Comparison of ENCODE assay signal across 21 cellular contexts in genomic region chr6:34125939-34126338, GRCh38. TPM values are rescaled to one million over a fixed set of nuclear protein-coding genes. Genes with fewer than 3 reads are reported as not detected.
DNase-seq lines count a peak whose midpoint lies in the region; ATAC-seq, FAIRE-seq and TF ChIP-seq lines count a peak whose summit lies in the region.
"Had no signal": no experiment of that assay in that cellular context is flagged by ENCODE, and none has a peak within 500 bp of the region (broad histone marks: within the 10 kb centered on the region; RNA-seq: fewer than 3 reads in every experiment).

No MANE protein-coding gene starts in this region.

- TF ChIP-seq POLR2A in HepG2 (IDR thresholded peaks at IDR 0.05; ENCODE audit: insufficient read depth in 1 of 2, low read depth in 2 of 2, low read length in 2 of 2) (no peak), right lobe of liver (IDR thresholded peaks at IDR 0.05) (no peak), H1 (IDR thresholded peaks at IDR 0.05; ENCODE audit: control extremely low read depth in 1 of 2, low read depth in 2 of 2, low read length in 2 of 2) (no peak)

- H4K8ac ChIP-seq in H1 (ENCODE audit: extremely low read depth, insufficient read depth, low read length) = no peak overlapping the region
- no peak overlapping the region for H4K8ac ChIP-seq in mesenchymal stem cell (ENCODE audit: low read length)

- FAIRE-seq in HepG2 (lab: Jason Lieb, UNC) (no peak), H1 (lab: Jason Lieb, UNC) (no peak)
- FAIRE-seq: A549, D721Med, G401.6, GM12891, GM19239 had no signal

- H2BK120ac ChIP-seq in H1 (replicated peaks; ENCODE audit: low read depth, low read length) = no peak overlapping the region
- no peak overlapping the region for H2BK120ac ChIP-seq in mesenchymal stem cell (ENCODE audit: low read depth, low read length)

- 3% methylated on average over 3 of the region's 3 CpGs for WGBS in HepG2 (ENCODE audit: low lambda C conversion rate)
- 70% methylated on average over 3 of the region's 3 CpGs for WGBS in right lobe of liver (ENCODE audit: insufficient coverage, low coverage, low lambda C conversion rate, missing lambda C conversion rate)
- WGBS in H1 (ENCODE audit: extremely low coverage in 1 of 2, insufficient coverage in 1 of 2, insufficient read length in 1 of 2, insufficient replicate concordance in 2 of 2, low coverage in 1 of 2, low lambda C conversion rate in 2 of 2, missing lambda C conversion rate in 1 of 2), 2 experiments = 98% methylated on average over 3 of the region's 3 CpGs; no CpG with 5 or more reads in 1 of the 2 experiments
- 93% methylated on average over 3 of the region's 3 CpGs for WGBS in mesenchymal stem cell

- H3K4me2 ChIP-seq in HepG2 (ENCODE audit: low read depth, low read length) = no peak overlapping the region
- no peak overlapping the region for H3K4me2 ChIP-seq in H1 (ENCODE audit: insufficient read depth in 1 of 2, low read depth in 2 of 2, low read length in 2 of 2)
- no peak overlapping the region for H3K4me2 ChIP-seq in mesenchymal stem cell (ENCODE audit: low read length, poor library complexity, severe bottlenecking)
- H3K4me2 ChIP-seq: A549; BLaER1 treated with 17β-estradiol and CSF1 and Interleukin-3, amounts not matched to agents 10 nM and 100 nM had no signal

- H3K27ac ChIP-seq in HepG2 (ENCODE audit: extremely low read length, insufficient read depth, low read length) (no peak overlapping the region), right lobe of liver (no peak overlapping the region), H1 (ENCODE audit: low read depth, low read length) (no peak overlapping the region), mesenchymal stem cell (ENCODE audit: low read length, poor library complexity, severe bottlenecking) (no peak overlapping the region)
- H3K27ac ChIP-seq: 22Rv1; A549; BLaER1 treated with 17β-estradiol and CSF1 and Interleukin-3, amounts not matched to agents 10 nM and 100 nM; C4-2B had no signal

- H4K20me1 ChIP-seq in HepG2 (ENCODE audit: insufficient read depth, low read length) (peaks cover 4% of the 10 kb centered on the region; the same call in 1 of the 2 replicates), H1 (replicated peaks in 1 of 2; ENCODE audit: control insufficient read depth in 1 of 2, insufficient read depth in 2 of 2, low read length in 2 of 2) (peaks cover 0 to 2% of the 10 kb centered on the region in 2 experiments)

- peaks cover 12 to 57% of the 10 kb centered on the region in 2 experiments for H3K27me3 ChIP-seq in HepG2 (ENCODE audit: control insufficient read depth in 1 of 2, insufficient read depth in 2 of 2, low read length in 2 of 2)
- no peaks in the 10 kb centered on the region for H3K27me3 ChIP-seq in right lobe of liver
- H3K27me3 ChIP-seq in H1 (replicated peaks in 1 of 4; ENCODE audit: control insufficient read depth in 3 of 4, extremely low read depth in 1 of 4, insufficient read depth in 3 of 4, low read length in 3 of 4) = no peaks in the 10 kb centered on the region
- peaks cover 47 to 79% of the 10 kb centered on the region in 2 experiments for H3K27me3 ChIP-seq in mesenchymal stem cell (ENCODE audit: control insufficient read depth in 1 of 2, insufficient read depth in 1 of 2, low read length in 2 of 2)

- no peak for TF ChIP-seq EP300 in HepG2 (IDR thresholded peaks at IDR 0.05; ENCODE audit: low read depth in 2 of 2, low read length in 2 of 2)
- TF ChIP-seq EP300 in HepG2 (CRISPR knock-in tag; IDR thresholded peaks at IDR 0.05; ENCODE audit: borderline replicate concordance) = no peak
- no peak for TF ChIP-seq EP300 in H1 (IDR thresholded peaks at IDR 0.05; ENCODE audit: borderline replicate concordance in 1 of 2, low read depth in 2 of 2, low read length in 2 of 2)

- H2BK20ac ChIP-seq in H1 (ENCODE audit: low read length) = peak overlapping the region; percentile 23; the same call in 1 of the 2 replicates

- H3K79me1 ChIP-seq in H1 (ENCODE audit: low read depth, low read length) (peaks cover 10% of the 10 kb centered on the region; the same call in 1 of the 2 replicates), mesenchymal stem cell (replicated peaks; ENCODE audit: low read length, poor library complexity, severe bottlenecking) (no peaks in the 10 kb centered on the region)

- H4K5ac ChIP-seq in H1 (ENCODE audit: insufficient read length, low read depth, low read length) = no peak overlapping the region

- intact Hi-C loops in HepG2 (cut with micrococcal nuclease; ENCODE audit: unreplicated experiment) = no loop called here
- intact Hi-C loops in right lobe of liver (cut with DNase I) = no loop called here

- no peak for TF ChIP-seq RAD21 in HepG2 (CRISPR knock-in tag; IDR thresholded peaks at IDR 0.05)
- no peak for TF ChIP-seq RAD21 in H1 (IDR thresholded peaks at IDR 0.05 in 1 of 2, conservative IDR thresholded peaks at IDR 0.05 in 1 of 2; ENCODE audit: low read depth in 2 of 2, low read length in 2 of 2)

- CTCF ChIA-PET in HepG2 (lab: Yijun Ruan, JAX; ENCODE audit: low intra/inter-chr PET ratio, low total read pairs) (no interaction called here), H1 (lab: Charles Lee; ENCODE audit: partially characterized antibody) (interaction anchor here (0.7 to 4.3 kb wide), 22 partner anchors 10 to 616 kb away, joined by 3 to 31 read pairs (median 4); partner anchors contain the start of gene GRM4)

- ATAC-seq in HepG2 (no peak), right lobe of liver (no peak), HG03175 (IDR thresholded peaks at IDR 0.05; ENCODE audit: unreplicated experiment) (no peak)
- ATAC-seq: A549; CD8-positive, alpha-beta T cell had no signal

- H2BK12ac ChIP-seq in H1 (ENCODE audit: low read depth, low read length) (no peak overlapping the region), mesenchymal stem cell (ENCODE audit: low read length in 2 of 2) (no peak overlapping the region)

- H3K36me3 ChIP-seq in HepG2 (replicated peaks in 1 of 2; ENCODE audit: control insufficient read depth in 1 of 2, insufficient read depth in 2 of 2, low read length in 2 of 2) (no peaks in the 10 kb centered on the region), right lobe of liver (no peaks in the 10 kb centered on the region), H1 (ENCODE audit: control insufficient read depth in 2 of 4, insufficient read depth in 4 of 4, low read length in 3 of 4) (no peaks in the 10 kb centered on the region; a peak in 1 of 8 replicates), mesenchymal stem cell (ENCODE audit: control insufficient read depth in 1 of 2, insufficient read depth in 2 of 2, low read depth in 1 of 2, low read length in 2 of 2) (no peaks in the 10 kb centered on the region)
- H3K36me3 ChIP-seq: BLaER1 treated with 17β-estradiol and CSF1 and Interleukin-3, amounts not matched to agents 10 nM and 100 nM had no signal

- DNase-seq in HepG2 (ENCODE audit: low spot score) (no peak), right lobe of liver (no peak), H1 (ENCODE audit: low read depth in 1 of 2, low spot score in 2 of 2) (no peak), mesenchymal stem cell (no peak)
- DNase-seq: AML-193; Caco-2; Calu3; CD4-positive, alpha-beta T cell; CD8-positive, alpha-beta T cell; DMS79 treated with DMSO at 0.1 percent for 48 hours; GF-D8 had no signal

- no peak overlapping the region for H3K9ac ChIP-seq in HepG2 (ENCODE audit: insufficient read depth, low read depth, low read length)
- no peak overlapping the region for H3K9ac ChIP-seq in H1 (replicated peaks in 1 of 4; ENCODE audit: extremely low read depth in 1 of 4, low read depth in 3 of 4, low read length in 3 of 4)
- H3K9ac ChIP-seq in mesenchymal stem cell (ENCODE audit: low read length) = no peak overlapping the region
- H3K9ac ChIP-seq: BLaER1 treated with 17β-estradiol and CSF1 and Interleukin-3, amounts not matched to agents 10 nM and 100 nM had no signal

- H2BK5ac ChIP-seq in H1 (ENCODE audit: low read depth, low read length) (no peak overlapping the region), mesenchymal stem cell (ENCODE audit: low read depth, low read length, poor library complexity, severe bottlenecking) (no peak overlapping the region)

- no peak overlapping the region for H3K4ac ChIP-seq in H1 (replicated peaks; ENCODE audit: insufficient read length, low read depth, low read length)
- no peak overlapping the region for H3K4ac ChIP-seq in mesenchymal stem cell (ENCODE audit: low read depth in 1 of 2, low read length in 2 of 2)

- BruUV-seq in HepG2 (replicated peaks; lab: Mats Ljungman, UMichigan) = no TSS peak

- H3K4me3 ChIP-seq in HepG2 (replicated peaks in 1 of 3; ENCODE audit: insufficient read depth in 1 of 3, low read depth in 2 of 3, low read length in 3 of 3) = no peak overlapping the region
- no peak overlapping the region for H3K4me3 ChIP-seq in right lobe of liver
- H3K4me3 ChIP-seq in H1 (ENCODE audit: extremely low read depth in 1 of 4, insufficient read depth in 2 of 4, low read depth in 3 of 4, low read length in 4 of 4) = no peak overlapping the region
- no peak overlapping the region for H3K4me3 ChIP-seq in mesenchymal stem cell (ENCODE audit: insufficient read depth in 1 of 2, low read depth in 1 of 2, low read length in 2 of 2)
- H3K4me3 ChIP-seq: A549; BLaER1 treated with 17β-estradiol and CSF1 and Interleukin-3, amounts not matched to agents 10 nM and 100 nM had no signal

- no peak overlapping the region for H3K56ac ChIP-seq in H1 (replicated peaks; ENCODE audit: insufficient read length, low read depth, low read length)

- H3K18ac ChIP-seq in H1 (ENCODE audit: extremely low read depth, low read length) = no peak overlapping the region
- H3K18ac ChIP-seq in mesenchymal stem cell (ENCODE audit: low read depth in 1 of 2, low read length in 2 of 2) = no peak overlapping the region

- POLR2A ChIA-PET in HepG2 (lab: Yijun Ruan, JAX) = no interaction called here
- POLR2A ChIA-PET in H1 (lab: Charles Lee; ENCODE audit: partially characterized antibody) = interaction anchor here (1.0 to 1.4 kb wide), 2 partner anchors 17 to 27 kb away, joined by 3 to 4 read pairs; no protein-coding TSS in a partner anchor

- H3K14ac ChIP-seq in H1 (ENCODE audit: insufficient read length) (no peak overlapping the region), mesenchymal stem cell (ENCODE audit: low read length in 2 of 2) (no peak overlapping the region)

- in situ Hi-C loops in HepG2 (cut with HindIII; ENCODE audit: extremely low pct_ligation_motif_present, low pct_unique_long_range_greater_than_20kb) = no loop called here

- H3K23ac ChIP-seq in H1 (ENCODE audit: insufficient read length) (no peak overlapping the region), mesenchymal stem cell (ENCODE audit: low read length in 2 of 2) (no peak overlapping the region)

- H3K79me2 ChIP-seq in HepG2 (ENCODE audit: insufficient read depth, low read length) = no peaks in the 10 kb centered on the region
- H3K79me2 ChIP-seq in H1 (ENCODE audit: control insufficient read depth in 1 of 2, insufficient read depth in 2 of 2, low read length in 2 of 2) = no peaks in the 10 kb centered on the region

- no peak overlapping the region for H4K91ac ChIP-seq in H1 (replicated peaks; ENCODE audit: insufficient read length, low read length)
- no peak overlapping the region for H4K91ac ChIP-seq in mesenchymal stem cell (ENCODE audit: low read length)

- H2AK5ac ChIP-seq in H1 (ENCODE audit: low read depth, low read length) = no peak overlapping the region; the same call in 1 of the 2 replicates
- H2AK5ac ChIP-seq in mesenchymal stem cell (ENCODE audit: low read length, severe bottlenecking) = no peak overlapping the region

- no peaks in the 10 kb centered on the region for H3K23me2 ChIP-seq in H1 (ENCODE audit: low read depth, low read length)

- no peak for TF ChIP-seq CTCF in HepG2 (CRISPR knock-in tag; IDR thresholded peaks at IDR 0.05)
- no peak for TF ChIP-seq CTCF in right lobe of liver (IDR thresholded peaks at IDR 0.05)
- TF ChIP-seq CTCF in H1 (IDR thresholded peaks at IDR 0.05; ENCODE audit: control extremely low read depth in 1 of 3, insufficient read depth in 1 of 3, low read depth in 1 of 3, low read length in 3 of 3) = no peak

- H2AFZ ChIP-seq in HepG2 (ENCODE audit: low read length) (no peak overlapping the region), H1 (ENCODE audit: low read length) (no peak overlapping the region), mesenchymal stem cell (ENCODE audit: low read depth, low read length) (no peak overlapping the region)

- H3K9me3 ChIP-seq in HepG2 (ENCODE audit: low read length) (no peaks in the 10 kb centered on the region), right lobe of liver (no peaks in the 10 kb centered on the region), H1 (ENCODE audit: insufficient read depth in 2 of 2, low read depth in 1 of 2, low read length in 1 of 2) (no peaks in the 10 kb centered on the region), mesenchymal stem cell (ENCODE audit: control insufficient read depth, low read length) (no peaks in the 10 kb centered on the region)
- H3K9me3 ChIP-seq: A549; BLaER1 treated with 17β-estradiol and CSF1 and Interleukin-3, amounts not matched to agents 10 nM and 100 nM; Caco-2 had no signal

- H2BK15ac ChIP-seq in H1 (ENCODE audit: low read length) (no peak overlapping the region), mesenchymal stem cell (ENCODE audit: low read depth, poor library complexity, severe bottlenecking) (no peak overlapping the region)

- no peaks in the 10 kb centered on the region for H3K4me1 ChIP-seq in HepG2 (ENCODE audit: insufficient read depth, low read length)
- H3K4me1 ChIP-seq in right lobe of liver = no peaks in the 10 kb centered on the region
- peaks cover 17 to 21% (median 18%) of the 10 kb centered on the region in 4 experiments for H3K4me1 ChIP-seq in H1 (replicated peaks in 1 of 4; ENCODE audit: control insufficient read depth in 3 of 4, insufficient read depth in 4 of 4, low read length in 3 of 4)
- no peaks in the 10 kb centered on the region for H3K4me1 ChIP-seq in mesenchymal stem cell (ENCODE audit: control insufficient read depth, insufficient read depth, low read depth, low read length)
- H3K4me1 ChIP-seq: A549, Caco-2 had no signal

RNA-seq across cellular contexts. Expression of gene GRM4, which starts 19.9 kb away (rescaled TPM):
- total RNA-seq in HepG2 (2016; rRNA removed; fragmentation: Illumina TruSeq; extraction: Trizol) = not detected in 2 replicates
- total RNA-seq in HepG2 (2016; cell fraction: cytosol; rRNA removed; fragmentation: Illumina TruSeq; extraction: Trizol; ENCODE audit: low read depth) = not detected in 2 replicates
- total RNA-seq in HepG2 (2016; cell fraction: insoluble cytoplasmic fraction; rRNA removed; fragmentation: Illumina TruSeq; extraction: Trizol) = not detected in 2 replicates
- total RNA-seq in HepG2 (2016; cell fraction: membrane; rRNA removed; fragmentation: Illumina TruSeq; extraction: Trizol) = not detected in 2 replicates
- not detected in 2 replicates for total RNA-seq in HepG2 (2016; cell fraction: nucleus; rRNA removed; fragmentation: Illumina TruSeq; extraction: Trizol)
- polyA plus RNA-seq in HepG2 (2011; rRNA removed) = not detected in 2 replicates
- polyA plus RNA-seq in HepG2 (2011; cell fraction: cytosol; rRNA removed) = not detected in 2 replicates
- not detected in 2 replicates for polyA plus RNA-seq in HepG2 (2011; cell fraction: nucleus; rRNA removed)
- polyA plus RNA-seq in HepG2 (2012) = not detected in 2 replicates
- polyA plus RNA-seq in HepG2 (2016; cell fraction: cytosol; fragmentation: Illumina TruSeq; extraction: Trizol; ENCODE audit: low read depth) = not detected in 2 replicates
- not detected in 2 replicates for polyA plus RNA-seq in HepG2 (2016; cell fraction: insoluble cytoplasmic fraction; fragmentation: Illumina TruSeq; extraction: Trizol; ENCODE audit: low read depth)
- not detected in 2 replicates for polyA plus RNA-seq in HepG2 (2016; cell fraction: membrane; fragmentation: Illumina TruSeq; extraction: Trizol; ENCODE audit: low read depth)
- polyA plus RNA-seq in HepG2 (2016; cell fraction: nucleus; fragmentation: Illumina TruSeq; extraction: Trizol; ENCODE audit: insufficient read depth, low read depth) = not detected in 2 replicates
- polyA minus RNA-seq in HepG2 (2011; rRNA and poly(A)+ RNA removed; ENCODE audit: low replicate concordance) = 0.09 TPM in 1 of 2 replicates, not detected in the other
- polyA minus RNA-seq in HepG2 (2011; cell fraction: cytosol; rRNA and poly(A)+ RNA removed) = not detected in 2 replicates
- not detected in 2 replicates for polyA minus RNA-seq in HepG2 (2011; cell fraction: nucleus; rRNA and poly(A)+ RNA removed)
- not detected for total RNA-seq in right lobe of liver
- total RNA-seq in H1 (2021; fragmentation: NEBNext Ultra II Directional; extraction: Animal tissue kit (Norgen Biotek cat#: 25700)) = 18.7 and 21.5 TPM in 2 replicates
- polyA plus RNA-seq in H1 (2011; rRNA removed) = 19.6 and 24.2 TPM in 2 replicates
- polyA plus RNA-seq in H1 (2011; cell fraction: cytosol; rRNA removed) = 9.2 TPM
- polyA plus RNA-seq in H1 (2011; cell fraction: nucleus; rRNA removed) = 32.8 TPM
- polyA plus RNA-seq in H1 (2012, experiment 1 of 2) = 9.0 to 19.1 TPM (median 15.6 TPM) in 4 replicates
- polyA plus RNA-seq in H1 (2012, experiment 2 of 2) = 9.6 TPM
- 27.2 TPM for polyA plus RNA-seq in H1 (2013, experiment 1 of 2)
- 27.6 TPM for polyA plus RNA-seq in H1 (2013, experiment 2 of 2)
- polyA minus RNA-seq in H1 (2011; rRNA and poly(A)+ RNA removed) = 15.4 and 22.9 TPM in 2 replicates
- polyA minus RNA-seq in H1 (2011; cell fraction: cytosol; rRNA and poly(A)+ RNA removed) = 17.1 TPM
- polyA minus RNA-seq in H1 (2011; cell fraction: nucleus; rRNA and poly(A)+ RNA removed) = 16.3 TPM
- 0.04 TPM for polyA plus RNA-seq in mesenchymal stem cell (2013, experiment 1 of 2)
- 0.01 TPM for polyA plus RNA-seq in mesenchymal stem cell (2013, experiment 2 of 2)
- total RNA-seq: B cell, Calu3 had no signal

Comparison
In these comparisons a context has a peak if more than half of its experiments do, and no peak if none do; other contexts are left out.
1. RNA of gene GRM4, which starts 19.9 kb away (total RNA-seq): 18.7 to 21.5 TPM in H1; not detected in HepG2 and not detected in right lobe of liver; every median in the first group is over 10 times any median in the second.
2. Of the 41 proteins assayed by ChIP-seq in both HepG2 and H1: peak only in HepG2: none; only in H1: KDM1A; in both: none; in neither: 39; mixed calls (peak in some experiments, not most) for 1.